Comparison of ENCODE assay signal across 1 cellular context in the genomic region with DNA sequence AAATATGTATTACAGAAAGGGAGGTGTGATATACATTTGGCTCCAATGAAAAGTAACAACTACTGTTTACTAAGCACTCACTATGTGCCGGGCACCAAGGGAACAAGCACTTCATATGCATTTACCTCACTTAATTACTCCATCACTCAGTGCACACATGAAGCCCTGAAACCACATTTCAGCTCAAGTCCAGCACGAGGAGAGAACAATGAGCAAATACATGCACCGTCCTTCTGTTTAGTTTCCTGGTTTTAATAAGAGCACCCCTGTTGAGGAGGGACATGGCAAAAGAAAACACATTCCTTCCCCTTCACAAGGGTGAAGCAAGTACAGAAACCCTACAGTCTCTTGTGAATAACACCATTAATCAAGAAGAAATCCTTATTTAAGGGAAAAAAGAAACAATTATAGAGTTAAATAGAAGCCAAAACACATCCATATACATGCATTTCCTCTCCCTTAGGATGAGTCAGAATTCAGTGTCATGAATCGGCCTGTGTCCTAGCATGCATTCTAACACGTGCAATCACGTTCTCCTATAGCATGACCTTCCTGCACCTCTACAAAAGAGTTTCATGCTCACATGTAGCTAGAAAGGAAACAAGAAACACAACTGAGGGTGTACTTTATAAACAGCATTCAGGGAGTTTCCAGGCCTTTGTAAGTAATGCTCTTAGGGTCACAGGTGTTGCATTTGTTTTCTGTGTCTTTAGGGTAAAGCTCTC.
TF ChIP-seq lines count a peak whose summit lies in the region.

No MANE protein-coding gene starts in this region.

TF ChIP-seq in GM23338, 12 proteins besides CTCF, POLR2A, EP300 and RAD21 (continued from another document):
- TF ChIP-seq, protein P1, sequence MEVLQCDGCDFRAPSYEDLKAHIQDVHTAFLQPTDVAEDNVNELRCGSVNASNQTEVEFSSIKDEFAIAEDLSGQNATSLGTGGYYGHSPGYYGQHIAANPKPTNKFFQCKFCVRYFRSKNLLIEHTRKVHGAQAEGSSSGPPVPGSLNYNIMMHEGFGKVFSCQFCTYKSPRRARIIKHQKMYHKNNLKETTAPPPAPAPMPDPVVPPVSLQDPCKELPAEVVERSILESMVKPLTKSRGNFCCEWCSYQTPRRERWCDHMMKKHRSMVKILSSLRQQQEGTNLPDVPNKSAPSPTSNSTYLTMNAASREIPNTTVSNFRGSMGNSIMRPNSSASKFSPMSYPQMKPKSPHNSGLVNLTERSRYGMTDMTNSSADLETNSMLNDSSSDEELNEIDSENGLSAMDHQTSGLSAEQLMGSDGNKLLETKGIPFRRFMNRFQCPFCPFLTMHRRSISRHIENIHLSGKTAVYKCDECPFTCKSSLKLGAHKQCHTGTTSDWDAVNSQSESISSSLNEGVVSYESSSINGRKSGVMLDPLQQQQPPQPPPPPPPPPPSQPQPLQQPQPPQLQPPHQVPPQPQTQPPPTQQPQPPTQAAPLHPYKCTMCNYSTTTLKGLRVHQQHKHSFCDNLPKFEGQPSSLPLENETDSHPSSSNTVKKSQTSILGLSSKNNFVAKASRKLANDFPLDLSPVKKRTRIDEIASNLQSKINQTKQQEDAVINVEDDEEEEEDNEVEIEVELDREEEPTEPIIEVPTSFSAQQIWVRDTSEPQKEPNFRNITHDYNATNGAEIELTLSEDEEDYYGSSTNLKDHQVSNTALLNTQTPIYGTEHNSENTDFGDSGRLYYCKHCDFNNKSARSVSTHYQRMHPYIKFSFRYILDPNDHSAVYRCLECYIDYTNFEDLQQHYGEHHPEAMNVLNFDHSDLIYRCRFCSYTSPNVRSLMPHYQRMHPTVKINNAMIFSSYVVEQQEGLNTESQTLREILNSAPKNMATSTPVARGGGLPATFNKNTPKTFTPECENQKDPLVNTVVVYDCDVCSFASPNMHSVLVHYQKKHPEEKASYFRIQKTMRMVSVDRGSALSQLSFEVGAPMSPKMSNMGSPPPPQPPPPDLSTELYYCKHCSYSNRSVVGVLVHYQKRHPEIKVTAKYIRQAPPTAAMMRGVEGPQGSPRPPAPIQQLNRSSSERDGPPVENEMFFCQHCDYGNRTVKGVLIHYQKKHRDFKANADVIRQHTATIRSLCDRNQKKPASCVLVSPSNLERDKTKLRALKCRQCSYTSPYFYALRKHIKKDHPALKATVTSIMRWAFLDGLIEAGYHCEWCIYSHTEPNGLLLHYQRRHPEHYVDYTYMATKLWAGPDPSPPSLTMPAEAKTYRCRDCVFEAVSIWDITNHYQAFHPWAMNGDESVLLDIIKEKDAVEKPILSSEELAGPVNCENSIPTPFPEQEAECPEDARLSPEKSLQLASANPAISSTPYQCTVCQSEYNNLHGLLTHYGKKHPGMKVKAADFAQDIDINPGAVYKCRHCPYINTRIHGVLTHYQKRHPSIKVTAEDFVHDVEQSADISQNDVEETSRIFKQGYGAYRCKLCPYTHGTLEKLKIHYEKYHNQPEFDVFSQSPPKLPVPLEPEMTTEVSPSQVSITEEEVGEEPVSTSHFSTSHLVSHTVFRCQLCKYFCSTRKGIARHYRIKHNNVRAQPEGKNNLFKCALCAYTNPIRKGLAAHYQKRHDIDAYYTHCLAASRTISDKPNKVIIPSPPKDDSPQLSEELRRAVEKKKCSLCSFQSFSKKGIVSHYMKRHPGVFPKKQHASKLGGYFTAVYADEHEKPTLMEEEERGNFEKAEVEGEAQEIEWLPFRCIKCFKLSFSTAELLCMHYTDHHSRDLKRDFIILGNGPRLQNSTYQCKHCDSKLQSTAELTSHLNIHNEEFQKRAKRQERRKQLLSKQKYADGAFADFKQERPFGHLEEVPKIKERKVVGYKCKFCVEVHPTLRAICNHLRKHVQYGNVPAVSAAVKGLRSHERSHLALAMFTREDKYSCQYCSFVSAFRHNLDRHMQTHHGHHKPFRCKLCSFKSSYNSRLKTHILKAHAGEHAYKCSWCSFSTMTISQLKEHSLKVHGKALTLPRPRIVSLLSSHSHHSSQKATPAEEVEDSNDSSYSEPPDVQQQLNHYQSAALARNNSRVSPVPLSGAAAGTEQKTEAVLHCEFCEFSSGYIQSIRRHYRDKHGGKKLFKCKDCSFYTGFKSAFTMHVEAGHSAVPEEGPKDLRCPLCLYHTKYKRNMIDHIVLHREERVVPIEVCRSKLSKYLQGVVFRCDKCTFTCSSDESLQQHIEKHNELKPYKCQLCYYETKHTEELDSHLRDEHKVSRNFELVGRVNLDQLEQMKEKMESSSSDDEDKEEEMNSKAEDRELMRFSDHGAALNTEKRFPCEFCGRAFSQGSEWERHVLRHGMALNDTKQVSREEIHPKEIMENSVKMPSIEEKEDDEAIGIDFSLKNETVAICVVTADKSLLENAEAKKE (CRISPR knock-in tag; IDR thresholded peaks at IDR 0.05): no peak
- no peak for TF ChIP-seq ETS1 (IDR thresholded peaks at IDR 0.05)
- TF ChIP-seq EZH2phosphoT487 (IDR thresholded peaks at IDR 0.05; ENCODE audit: unreplicated experiment): no peak
- TF ChIP-seq STAT1 (IDR thresholded peaks at IDR 0.05; ENCODE audit: unreplicated experiment): no peak
- no peak for TF ChIP-seq EZH2 (IDR thresholded peaks at IDR 0.05; ENCODE audit: low read depth, unreplicated experiment)
- TF ChIP-seq CREB1 (CRISPR knock-in tag; IDR thresholded peaks at IDR 0.05; ENCODE audit: low read depth): no peak
- no peak for TF ChIP-seq ZNF114 (CRISPR knock-in tag; IDR thresholded peaks at IDR 0.05)
- no peak for TF ChIP-seq NANOG (IDR thresholded peaks at IDR 0.05; ENCODE audit: borderline replicate concordance)
- no peak for TF ChIP-seq ZNF331 (CRISPR knock-in tag; IDR thresholded peaks at IDR 0.05; ENCODE audit: low read depth)
- no peak for TF ChIP-seq JUNB (IDR thresholded peaks at IDR 0.05; ENCODE audit: unreplicated experiment)
